Comparison of ENCODE assay signal across 29 cellular contexts in the genomic region with DNA sequence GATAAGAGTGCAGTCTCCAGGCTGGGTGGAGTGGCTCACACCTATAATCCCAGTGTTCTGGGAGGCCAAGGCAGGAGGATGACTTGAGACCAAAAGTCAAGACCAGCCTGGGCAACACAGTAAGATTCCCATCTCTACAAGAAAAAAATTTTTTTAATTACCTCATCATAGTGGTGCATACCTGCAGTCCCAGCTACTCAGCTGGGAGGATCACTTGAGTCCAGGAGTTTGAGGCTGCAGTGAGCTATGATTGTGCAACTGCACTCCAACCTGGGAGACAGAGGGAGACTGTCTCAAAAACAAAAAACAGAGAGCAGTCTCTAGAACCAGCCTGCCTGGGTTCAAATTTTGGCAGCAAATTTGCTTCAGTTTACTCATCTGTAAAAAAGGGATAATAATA.
"Had no signal": no experiment of that assay in that cellular context is flagged by ENCODE, and none has a peak within 500 bp of the region (broad histone marks: within the 10 kb centered on the region; RNA-seq: fewer than 3 reads in every experiment).

No MANE protein-coding gene starts in this region.

- H3K4me2 ChIP-seq: neural progenitor cell, smooth muscle cell had no signal

- DNase-seq: natural killer cell; occipital lobe; ovary; posterior cingulate gyrus; psoas muscle; right cardiac atrium; spleen; stimulated activated CD4-positive, alpha-beta T cell treated with anti-CD3 and anti-CD28 coated beads, Interleukin-12 subunit alpha, Interleukin-12 subunit beta, amount 100 ng/mL, for 4 hours; stimulated activated CD4-positive, alpha-beta T cell treated with anti-CD3 and anti-CD28 coated beads, Interleukin-1b, Interleukin-23, amount 100 ng/mL, for 48 hours; stimulated activated CD4-positive, alpha-beta T cell treated with anti-CD3 and anti-CD28 coated beads, Interleukin-4, amount 100 ng/mL, for 1 hour; stimulated activated CD4-positive, alpha-beta T cell treated with anti-CD3 and anti-CD28 coated beads, Interleukin-4, amount 100 ng/mL, for 4 hours; stimulated activated CD8-positive, alpha-beta memory T cell treated with anti-CD3 and anti-CD28 coated beads, Interleukin-4, amount 100 ng/mL, for 48 hours; stimulated activated naive CD4-positive, alpha-beta T cell; stimulated activated naive CD8-positive, alpha-beta T cell treated with anti-CD3 and anti-CD28 coated beads, Interleukin-15, amount 100 ng/mL, for 72 hours; stimulated activated naive CD8-positive, alpha-beta T cell treated with anti-CD3 and anti-CD28 coated beads, Interleukin-15, Interleukin-2, amounts not matched to agents 100 U/mL and 50 U/mL, for 24 hours; substantia nigra; testis; transverse colon; upper lobe of left lung had no signal

- H3K4me3 ChIP-seq: neural progenitor cell, ovary, psoas muscle, skin epidermis, smooth muscle cell, spleen, suprapubic skin, testis, tibial artery, transverse colon, upper lobe of left lung, vagina had no signal

- H2AFZ ChIP-seq: neural progenitor cell, parathyroid adenoma had no signal

- H3K9me3 ChIP-seq: ovary, psoas muscle, spleen, suprapubic skin, testis, tibial artery, transverse colon, upper lobe of left lung, vagina had no signal

- H3K27ac ChIP-seq: neural progenitor cell, ovary, parathyroid adenoma, psoas muscle, skin epidermis, spleen, suprapubic skin, testis, tibial artery, transverse colon, upper lobe of left lung, vagina had no signal

- H3K4me1 ChIP-seq: neural progenitor cell, spleen, suprapubic skin, testis, tibial artery, upper lobe of left lung, vagina had no signal

- H3K9ac ChIP-seq: neural progenitor cell, parathyroid adenoma had no signal

- ATAC-seq: natural killer cell; psoas muscle; right cardiac atrium; sciatic nerve; stimulated activated memory B cell treated with anti-CD40 and anti-IgM and Interleukin-4, amounts not matched to agents 10 μg/mL and 1 μg/mL and 100 μg/mL, for 72 hours; stimulated activated naive CD8-positive, alpha-beta T cell treated with anti-CD3 and anti-CD28 coated beads, Interleukin-15, amount 100 ng/mL, for 72 hours; stimulated activated naive CD8-positive, alpha-beta T cell treated with anti-CD3 and anti-CD28 coated beads, Interleukin-15, Interleukin-2, amounts not matched to agents 100 U/mL and 50 U/mL, for 24 hours had no signal

- H3K27me3 ChIP-seq: neural progenitor cell, ovary, spleen, suprapubic skin, testis, tibial artery, transverse colon, upper lobe of left lung, vagina had no signal

- FAIRE-seq: urothelium cell line had no signal

- H3K36me3 ChIP-seq: ovary had no signal
